Comparison of ENCODE assay signal across 1 cellular context in genomic region chr4:73069338-73070071, GRCh38.
TF ChIP-seq lines count a peak whose summit lies in the region.

COX18 (minus strand) TSS chr4:73069716; CDS start chr4:73069649, 67 bp downstream.

TF ChIP-seq in GM23338, 12 proteins besides CTCF, POLR2A, EP300 and RAD21 (continued from another document):
- TF ChIP-seq REST (IDR thresholded peaks at IDR 0.05; ENCODE audit: unreplicated experiment) (no peak), JUNB (IDR thresholded peaks at IDR 0.05; ENCODE audit: unreplicated experiment) (no peak), ZNF462 (CRISPR knock-in tag; IDR thresholded peaks at IDR 0.05) (no peak), POLR2AphosphoS5 (IDR thresholded peaks at IDR 0.05; ENCODE audit: low read depth) (peak; percentile 93), EZH2 (IDR thresholded peaks at IDR 0.05; ENCODE audit: low read depth, unreplicated experiment) (no peak), NANOG (IDR thresholded peaks at IDR 0.05; ENCODE audit: borderline replicate concordance) (no peak)
